ENCODE assay signal across 9 cellular contexts in genomic region chr4:86939737-86940141, GRCh38. TPM values are rescaled to one million over a fixed set of nuclear protein-coding genes. Genes with fewer than 3 reads are reported as not detected.
A peak's percentile ranks its signal among the peaks of the same experiment; 100 is the strongest.
DNase-seq lines count a peak whose midpoint lies in the region; ATAC-seq and TF ChIP-seq lines count a peak whose summit lies in the region.
"Had no signal": no experiment of that assay in that cellular context is flagged by ENCODE, and none has a peak within 500 bp of the region (broad histone marks: within the 10 kb centered on the region; RNA-seq: fewer than 3 reads in every experiment).

No MANE protein-coding gene starts in this region.

- H3K4me1 Mint-ChIP-seq in activated CD4-positive, alpha-beta T cell treated with anti-CD3 and anti-CD28 coated beads, Interleukin-2, amount 10 ng/mL, durations not matched to agents 24 days and 14 days = peaks cover 48% of the 10 kb centered on the region
- H3K4me1 Mint-ChIP-seq in activated B cell treated with CpG ODN at 0.5 μM for 24 hours (peaks cover 71% of the 10 kb centered on the region), naive B cell (peaks cover 52 to 71% (median 65%) of the 10 kb centered on the region in 3 donors)

- in situ Hi-C loops in brain microvascular endothelial cell (cut with HindIII; ENCODE audit: low pct_ligation_motif_present, low sequenced_read_pairs) = loop anchor here (25.0 kb wide), 1 partner anchor 173 kb away; no protein-coding TSS in a partner anchor

- no peak overlapping the region for H3K4me3 ChIP-seq in brain microvascular endothelial cell (ENCODE audit: low read depth, low read length)

- no peaks in the 10 kb centered on the region for H3K27me3 ChIP-seq in brain microvascular endothelial cell (replicated peaks)

- peak; percentile 73 for DNase-seq in activated CD4-positive, alpha-beta T cell treated with anti-CD3 and anti-CD28 coated beads, Interleukin-2, amount 10 ng/mL, durations not matched to agents 24 days and 14 days
- no peak for DNase-seq in activated CD4-positive, alpha-beta T cell treated with anti-CD3 and anti-CD28 coated beads for 1 hour
- DNase-seq in activated B cell treated with CpG ODN at 0.5 μM for 24 hours (no peak), naive B cell (peak; percentile 73), islet precursor cell (no peak), brain microvascular endothelial cell (no peak), NCI-H1694 (lab: John Stamatoyannopoulos, UW) (no peak)

- CTCF ChIA-PET in activated B cell treated with CpG ODN at 0.5 μM for 24 hours (lab: Charles Lee) = interaction anchor here (1.1 to 6.5 kb wide), 4 partner anchors 17 to 154 kb away, joined by 3 to 68 read pairs (median 8); no protein-coding TSS in a partner anchor

- ATAC-seq in HG02938 (IDR thresholded peaks at IDR 0.05; ENCODE audit: unreplicated experiment) (peak; percentile 75), activated B cell treated with CpG ODN at 0.5 μM for 24 hours (ENCODE audit: low read depth) (peak; percentile 16), naive B cell (ENCODE audit: low read depth in 2 of 2) (peak; percentile 47 to 60)

- H3K27me3 Mint-ChIP-seq in activated CD4-positive, alpha-beta T cell treated with anti-CD3 and anti-CD28 coated beads, Interleukin-2, amount 10 ng/mL, durations not matched to agents 24 days and 14 days = no peaks in the 10 kb centered on the region
- H3K27me3 Mint-ChIP-seq in activated B cell treated with CpG ODN at 0.5 μM for 24 hours = no peaks in the 10 kb centered on the region
- H3K27me3 Mint-ChIP-seq in naive B cell = no peaks in the 10 kb centered on the region

- H3K27ac Mint-ChIP-seq in activated CD4-positive, alpha-beta T cell treated with anti-CD3 and anti-CD28 coated beads, Interleukin-2, amount 10 ng/mL, durations not matched to agents 24 days and 14 days = peak overlapping the region; percentile 86
- H3K27ac Mint-ChIP-seq in activated B cell treated with CpG ODN at 0.5 μM for 24 hours (peak overlapping the region; percentile 84), naive B cell (peak overlapping the region; percentile 77 to 96 (median 90))

- POLR2A ChIA-PET in activated B cell treated with CpG ODN at 0.5 μM for 24 hours (lab: Charles Lee) = interaction anchor here (0.9 to 8.9 kb wide), 7 partner anchors 11 to 482 kb away, joined by 3 to 256 read pairs (median 4); partner anchors contain the start of gene NUDT9

- TF ChIP-seq CTCF in activated B cell treated with CpG ODN at 0.5 μM for 24 hours (IDR thresholded peaks at IDR 0.05) (no peak), brain microvascular endothelial cell (IDR thresholded peaks at IDR 0.05; ENCODE audit: low read depth, low read length, missing control alignments) (no peak)

- H3K36me3 Mint-ChIP-seq in activated CD4-positive, alpha-beta T cell treated with anti-CD3 and anti-CD28 coated beads, Interleukin-2, amount 10 ng/mL, durations not matched to agents 24 days and 14 days (ENCODE audit: low read depth) = peaks cover 3% of the 10 kb centered on the region
- H3K36me3 Mint-ChIP-seq in activated B cell treated with CpG ODN at 0.5 μM for 24 hours (ENCODE audit: low read depth) (peaks cover 11% of the 10 kb centered on the region), naive B cell (no peaks in the 10 kb centered on the region)

- no peak overlapping the region for H3K27ac ChIP-seq in brain microvascular endothelial cell

- intact Hi-C loops in activated CD4-positive, alpha-beta T cell treated with anti-CD3 and anti-CD28 coated beads, Interleukin-2, amount 10 ng/mL, durations not matched to agents 24 days and 14 days (cut with micrococcal nuclease) = loop anchor here (1.0 to 10.0 kb wide), 7 partner anchors 18 to 1445 kb away; partner anchors contain the start of genes NUDT9 and PPM1K
- intact Hi-C loops in activated B cell treated with CpG ODN at 0.5 μM for 24 hours (cut with micrococcal nuclease) = loop anchor here (10.0 kb wide), 3 partner anchors 455 to 1655 kb away; partner anchors contain the start of genes HERC3, HSD17B11 and PPM1K

- peak overlapping the region; percentile 73 for H3K4me3 Mint-ChIP-seq in activated CD4-positive, alpha-beta T cell treated with anti-CD3 and anti-CD28 coated beads, Interleukin-2, amount 10 ng/mL, durations not matched to agents 24 days and 14 days
- H3K4me3 Mint-ChIP-seq in activated B cell treated with CpG ODN at 0.5 μM for 24 hours (peak overlapping the region; percentile 69), naive B cell (peak overlapping the region; percentile 55 to 86 (median 74))
- H3K4me3 Mint-ChIP-seq: nephron had no signal

- no peaks in the 10 kb centered on the region for H3K9me3 Mint-ChIP-seq in activated CD4-positive, alpha-beta T cell treated with anti-CD3 and anti-CD28 coated beads, Interleukin-2, amount 10 ng/mL, durations not matched to agents 24 days and 14 days
- no peaks in the 10 kb centered on the region for H3K9me3 Mint-ChIP-seq in activated B cell treated with CpG ODN at 0.5 μM for 24 hours
- H3K9me3 Mint-ChIP-seq in naive B cell = no peaks in the 10 kb centered on the region
- H3K9me3 Mint-ChIP-seq: nephron had no signal

- no peaks in the 10 kb centered on the region for H3K36me3 ChIP-seq in brain microvascular endothelial cell (replicated peaks)

RNA-seq across cellular contexts. Expression of gene AFF1, which starts 4.9 kb away (rescaled TPM):
- 44.0 and 44.3 TPM in 2 replicates for total RNA-seq in activated CD4-positive, alpha-beta T cell treated with anti-CD3 and anti-CD28 coated beads, Interleukin-2, amount 10 ng/mL, durations not matched to agents 24 days and 14 days
- 60.0 and 60.8 TPM in 2 replicates for total RNA-seq in activated B cell treated with CpG ODN at 0.5 μM for 24 hours
- polyA plus RNA-seq in naive B cell (ENCODE audit: low read depth in 6 of 6) = 10 to 100 TPM; 33.1 to 72.0 (median 55.4) TPM

RNA-seq across cellular contexts. Expression of gene C4orf36, which starts 47.5 kb away (rescaled TPM):
- total RNA-seq in activated CD4-positive, alpha-beta T cell treated with anti-CD3 and anti-CD28 coated beads, Interleukin-2, amount 10 ng/mL, durations not matched to agents 24 days and 14 days = not detected in 2 replicates
- not detected in 2 replicates for total RNA-seq in activated B cell treated with CpG ODN at 0.5 μM for 24 hours
- not detected for polyA plus RNA-seq in naive B cell (ENCODE audit: low read depth in 6 of 6)

Comparison
In these comparisons a context has a peak if more than half of its experiments do, and no peak if none do; other contexts are left out.
1. DNase-seq: peak in activated CD4-positive, alpha-beta T cell treated with anti-CD3 and anti-CD28 coated beads, Interleukin-2, amount 10 ng/mL, durations not matched to agents 24 days and 14 days (single experiment) and naive B cell (single experiment); none in activated CD4-positive, alpha-beta T cell treated with anti-CD3 and anti-CD28 coated beads for 1 hour (single experiment), activated B cell treated with CpG ODN at 0.5 μM for 24 hours (single experiment), islet precursor cell (single experiment), brain microvascular endothelial cell (single experiment) and NCI-H1694 (single experiment).
2. ATAC-seq: peak in every context shown above with its lines; median percentile 75 in HG02938; 54 in naive B cell; 16 in activated B cell treated with CpG ODN at 0.5 μM for 24 hours.
3. Peak in every context shown above with its lines, with median percentiles within 50 percentile points of each other: H3K27ac Mint-ChIP-seq and H3K4me3 Mint-ChIP-seq.